In the genomic region with DNA sequence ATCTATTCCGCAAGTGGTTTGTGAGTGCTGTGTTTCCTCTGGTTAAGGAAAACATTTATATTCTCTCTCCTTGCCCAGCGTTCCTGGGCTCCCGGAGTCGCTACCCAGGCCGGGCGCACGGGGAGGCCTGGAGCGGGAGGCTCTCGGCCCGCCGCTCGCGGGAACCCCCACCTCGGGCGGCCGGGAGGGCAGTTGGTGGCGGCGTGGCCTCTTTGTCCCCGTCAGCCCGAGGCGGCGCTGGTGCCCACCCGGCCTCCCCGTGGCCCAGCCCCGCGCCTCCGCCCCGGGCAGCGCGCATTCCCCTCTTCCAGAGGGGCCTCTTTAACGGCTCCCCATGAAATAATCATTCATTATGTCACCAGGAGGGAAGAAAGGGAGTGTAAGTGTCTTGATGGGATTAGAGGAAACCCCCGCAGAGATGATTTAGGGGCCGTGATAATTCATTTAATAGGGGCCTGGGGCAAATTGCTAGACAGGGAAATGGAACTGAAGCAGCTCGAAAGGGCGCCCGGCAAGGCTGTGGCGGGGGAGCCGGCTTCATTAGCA, we compare ENCODE assay signal across 1 cellular context.
A peak's percentile ranks its signal among the peaks of the same experiment; 100 is the strongest.
TF ChIP-seq lines count a peak whose summit lies in the region.

No MANE protein-coding gene starts in this region.

TF ChIP-seq in HEK293, 187 proteins besides CTCF, POLR2A, EP300 and RAD21 (continued from another document):
- TF ChIP-seq ZBTB49 (tag by site-specific recombination; IDR thresholded peaks at IDR 0.05; ENCODE audit: low read depth) (no peak), ZNF513 (tag by site-specific recombination; IDR thresholded peaks at IDR 0.05) (no peak), ZNF544 (tag by site-specific recombination; IDR thresholded peaks at IDR 0.05) (no peak), ZFP3 (tag by site-specific recombination; IDR thresholded peaks at IDR 0.05; ENCODE audit: low read depth) (0 out of 2 replicates have a peak, but pooled peaks have one; percentile 6), MYNN (tag by site-specific recombination; IDR thresholded peaks at IDR 0.05; ENCODE audit: borderline replicate concordance) (no peak)
- TF ChIP-seq, protein P1, sequence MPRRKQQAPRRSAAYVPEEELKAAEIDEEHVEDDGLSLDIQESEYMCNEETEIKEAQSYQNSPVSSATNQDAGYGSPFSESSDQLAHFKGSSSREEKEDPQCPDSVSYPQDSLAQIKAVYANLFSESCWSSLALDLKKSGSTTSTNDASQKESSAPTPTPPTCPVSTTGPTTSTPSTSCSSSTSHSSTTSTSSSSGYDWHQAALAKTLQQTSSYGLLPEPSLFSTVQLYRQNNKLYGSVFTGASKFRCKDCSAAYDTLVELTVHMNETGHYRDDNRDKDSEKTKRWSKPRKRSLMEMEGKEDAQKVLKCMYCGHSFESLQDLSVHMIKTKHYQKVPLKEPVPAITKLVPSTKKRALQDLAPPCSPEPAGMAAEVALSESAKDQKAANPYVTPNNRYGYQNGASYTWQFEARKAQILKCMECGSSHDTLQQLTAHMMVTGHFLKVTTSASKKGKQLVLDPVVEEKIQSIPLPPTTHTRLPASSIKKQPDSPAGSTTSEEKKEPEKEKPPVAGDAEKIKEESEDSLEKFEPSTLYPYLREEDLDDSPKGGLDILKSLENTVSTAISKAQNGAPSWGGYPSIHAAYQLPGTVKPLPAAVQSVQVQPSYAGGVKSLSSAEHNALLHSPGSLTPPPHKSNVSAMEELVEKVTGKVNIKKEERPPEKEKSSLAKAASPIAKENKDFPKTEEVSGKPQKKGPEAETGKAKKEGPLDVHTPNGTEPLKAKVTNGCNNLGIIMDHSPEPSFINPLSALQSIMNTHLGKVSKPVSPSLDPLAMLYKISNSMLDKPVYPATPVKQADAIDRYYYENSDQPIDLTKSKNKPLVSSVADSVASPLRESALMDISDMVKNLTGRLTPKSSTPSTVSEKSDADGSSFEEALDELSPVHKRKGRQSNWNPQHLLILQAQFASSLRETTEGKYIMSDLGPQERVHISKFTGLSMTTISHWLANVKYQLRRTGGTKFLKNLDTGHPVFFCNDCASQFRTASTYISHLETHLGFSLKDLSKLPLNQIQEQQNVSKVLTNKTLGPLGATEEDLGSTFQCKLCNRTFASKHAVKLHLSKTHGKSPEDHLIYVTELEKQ (tag by site-specific recombination; IDR thresholded peaks at IDR 0.05; ENCODE audit: borderline replicate concordance): peak; percentile 62; the same call in 1 of the 2 replicates
- TF ChIP-seq, protein P2, sequence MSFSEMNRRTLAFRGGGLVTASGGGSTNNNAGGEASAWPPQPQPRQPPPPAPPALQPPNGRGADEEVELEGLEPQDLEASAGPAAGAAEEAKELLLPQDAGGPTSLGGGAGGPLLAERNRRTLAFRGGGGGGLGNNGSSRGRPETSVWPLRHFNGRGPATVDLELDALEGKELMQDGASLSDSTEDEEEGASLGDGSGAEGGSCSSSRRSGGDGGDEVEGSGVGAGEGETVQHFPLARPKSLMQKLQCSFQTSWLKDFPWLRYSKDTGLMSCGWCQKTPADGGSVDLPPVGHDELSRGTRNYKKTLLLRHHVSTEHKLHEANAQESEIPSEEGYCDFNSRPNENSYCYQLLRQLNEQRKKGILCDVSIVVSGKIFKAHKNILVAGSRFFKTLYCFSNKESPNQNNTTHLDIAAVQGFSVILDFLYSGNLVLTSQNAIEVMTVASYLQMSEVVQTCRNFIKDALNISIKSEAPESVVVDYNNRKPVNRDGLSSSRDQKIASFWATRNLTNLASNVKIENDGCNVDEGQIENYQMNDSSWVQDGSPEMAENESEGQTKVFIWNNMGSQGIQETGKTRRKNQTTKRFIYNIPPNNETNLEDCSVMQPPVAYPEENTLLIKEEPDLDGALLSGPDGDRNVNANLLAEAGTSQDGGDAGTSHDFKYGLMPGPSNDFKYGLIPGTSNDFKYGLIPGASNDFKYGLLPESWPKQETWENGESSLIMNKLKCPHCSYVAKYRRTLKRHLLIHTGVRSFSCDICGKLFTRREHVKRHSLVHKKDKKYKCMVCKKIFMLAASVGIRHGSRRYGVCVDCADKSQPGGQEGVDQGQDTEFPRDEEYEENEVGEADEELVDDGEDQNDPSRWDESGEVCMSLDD (tag by site-specific recombination; IDR thresholded peaks at IDR 0.05): no peak
TF ChIP-seq in HEK293: peak in this region for 52.
